Comparison of ENCODE assay signal across 8 cellular contexts in genomic region chr17:7557825-7558543, GRCh38. TPM values are rescaled to one million over a fixed set of nuclear protein-coding genes. Genes with fewer than 3 reads are reported as not detected.
DNase-seq lines count a peak whose midpoint lies in the region; ATAC-seq and TF ChIP-seq lines count a peak whose summit lies in the region.

No MANE protein-coding gene starts in this region.

- TF ChIP-seq CTCF in dorsolateral prefrontal cortex (IDR thresholded peaks at IDR 0.05 in 54 of 56, conservative IDR thresholded peaks at IDR 0.05 in 2 of 56; ENCODE audit: low read depth in 1 of 56, partially characterized antibody in 56 of 56) (peak in 9 of 56 donors; percentile 5 to 35 (median 12)), lower lobe of right lung (IDR thresholded peaks at IDR 0.05) (peak; percentile 10)

- peak overlapping the region in 1 of 3 donors; percentile 43 for H3K27ac Mint-ChIP-seq in CD4-positive, CD25-positive, alpha-beta regulatory T cell

- no peaks in the 10 kb centered on the region for H3K9me3 Mint-ChIP-seq in CD4-positive, CD25-positive, alpha-beta regulatory T cell

- H3K9me3 ChIP-seq in CD4-positive, CD25-positive, alpha-beta regulatory T cell (ENCODE audit: control insufficient read depth in 2 of 2, low read length in 2 of 2) = no peaks in the 10 kb centered on the region
- H3K9me3 ChIP-seq in lower lobe of right lung = no peaks in the 10 kb centered on the region

- H3K36me3 Mint-ChIP-seq in CD4-positive, CD25-positive, alpha-beta regulatory T cell = peaks cover 13% of the 10 kb centered on the region

- intact Hi-C loops in dorsolateral prefrontal cortex (cut with DNase I) = no loop called here
- intact Hi-C loops in lower lobe of right lung (cut with DNase I) = no loop called here

- H3K27me3 Mint-ChIP-seq in CD4-positive, CD25-positive, alpha-beta regulatory T cell = peaks cover 7% of the 10 kb centered on the region

- peak overlapping the region; percentile 51 for H3K27ac ChIP-seq in CD4-positive, CD25-positive, alpha-beta regulatory T cell (ENCODE audit: insufficient read depth, low read length, poor library complexity, severe bottlenecking)
- H3K27ac ChIP-seq in dorsolateral prefrontal cortex (peak overlapping the region in 58 of 59 donors; percentile 68 to 98 (median 94)), lower lobe of right lung (peak overlapping the region; percentile 95), temporal lobe (ENCODE audit: low read depth, low read length) (peak overlapping the region; percentile 95)

- no peak for ATAC-seq in CD4-positive, CD25-positive, alpha-beta regulatory T cell (ENCODE audit: low read depth in 2 of 2)
- ATAC-seq in GM21786 (IDR thresholded peaks at IDR 0.05; ENCODE audit: unreplicated experiment) (peak; percentile 35), lower lobe of right lung (peak; percentile 78 to 82)

- no peaks in the 10 kb centered on the region for H3K27me3 ChIP-seq in CD4-positive, CD25-positive, alpha-beta regulatory T cell (ENCODE audit: control insufficient read depth, insufficient read depth, low read length)
- H3K27me3 ChIP-seq in dorsolateral prefrontal cortex (no peaks in the 10 kb centered on the region), lower lobe of right lung (ENCODE audit: low read depth) (no peaks in the 10 kb centered on the region)

- peaks cover 16 to 64% (median 38%) of the 10 kb centered on the region in 4 donors for H3K4me1 Mint-ChIP-seq in CD4-positive, CD25-positive, alpha-beta regulatory T cell

- peak overlapping the region in 3 of 4 donors; percentile 43 to 93 (median 83) for H3K4me3 Mint-ChIP-seq in CD4-positive, CD25-positive, alpha-beta regulatory T cell

- H3K36me3 ChIP-seq in CD4-positive, CD25-positive, alpha-beta regulatory T cell (ENCODE audit: control insufficient read depth, insufficient read depth, low read length) = peaks cover 2% of the 10 kb centered on the region
- peaks cover 8% of the 10 kb centered on the region for H3K36me3 ChIP-seq in lower lobe of right lung

- peaks cover 41% of the 10 kb centered on the region for H3K4me1 ChIP-seq in CD4-positive, CD25-positive, alpha-beta regulatory T cell (ENCODE audit: control insufficient read depth, insufficient read depth, low read length, poor library complexity, severe bottlenecking)
- H3K4me1 ChIP-seq in lower lobe of right lung = peaks cover 58% of the 10 kb centered on the region

- no peak overlapping the region for H3K4me3 ChIP-seq in CD4-positive, CD25-positive, alpha-beta regulatory T cell (ENCODE audit: low read depth, low read length)
- H3K4me3 ChIP-seq in dorsolateral prefrontal cortex = peak overlapping the region in 54 of 59 donors; percentile 6 to 100 (median 94)
- peak overlapping the region; percentile 94 for H3K4me3 ChIP-seq in lower lobe of right lung

- DNase-seq in CD4-positive, CD25-positive, alpha-beta regulatory T cell = peak in 1 of 3 donors; percentile 42
- DNase-seq in RPMI7951 (ENCODE audit: low read depth) (peak; percentile 55), dorsolateral prefrontal cortex (peak in 9 of 10 donors; percentile 55 to 83 (median 72)), lower lobe of right lung (peak; percentile 96), DMS114 treated with DMSO at 0.1 percent for 48 hours (lab: John Stamatoyannopoulos, UW; ENCODE audit: unreplicated experiment) (no peak)
- no peak for DNase-seq in stimulated activated CD4-positive, alpha-beta T cell treated with anti-CD3 and anti-CD28 coated beads, Interleukin-4, amount 100 ng/mL, for 4 hours

RNA-seq across cellular contexts. Expression of gene TNFSF13, which starts 0.6 kb away (rescaled TPM):
- total RNA-seq in CD4-positive, CD25-positive, alpha-beta regulatory T cell = 1.6 TPM
- polyA plus RNA-seq in CD4-positive, CD25-positive, alpha-beta regulatory T cell = under 1 TPM in 3 of 4 donors, not detected in 1; 0.41 to 0.52 (median 0.44) TPM
- 0.10 and 0.60 TPM in 2 replicates for total RNA-seq in RPMI7951 (2014; rRNA removed; shearing (Covaris generic))
- 10 to 100 TPM in 119 of 120 experiments, 1 to 10 TPM in 1; 9.4 to 59.7 (median 21.7) TPM for total RNA-seq in dorsolateral prefrontal cortex
- 161 TPM for total RNA-seq in lower lobe of right lung
- 0.49 TPM for total RNA-seq in temporal lobe

RNA-seq across cellular contexts. Expression of gene SENP3, which starts 3.7 kb away (rescaled TPM):
- total RNA-seq in CD4-positive, CD25-positive, alpha-beta regulatory T cell = 30.7 TPM
- polyA plus RNA-seq in CD4-positive, CD25-positive, alpha-beta regulatory T cell = 10 to 100 TPM; 10.1 to 16.1 (median 11.8) TPM
- total RNA-seq in RPMI7951 (2014; rRNA removed; shearing (Covaris generic)) = 53.5 and 59.0 TPM in 2 replicates
- total RNA-seq in dorsolateral prefrontal cortex (10 to 100 TPM; 41.4 to 93.2 (median 61.6) TPM), lower lobe of right lung (87.0 TPM), temporal lobe (50.9 TPM)

RNA-seq across cellular contexts. Expression of gene TNFSF12, which starts 9.1 kb away (rescaled TPM):
- 46.9 TPM for total RNA-seq in CD4-positive, CD25-positive, alpha-beta regulatory T cell
- 10 to 100 TPM; 35.5 to 49.6 (median 41.9) TPM for polyA plus RNA-seq in CD4-positive, CD25-positive, alpha-beta regulatory T cell
- total RNA-seq in RPMI7951 (2014; rRNA removed; shearing (Covaris generic)) = 8.8 and 9.2 TPM in 2 replicates
- total RNA-seq in dorsolateral prefrontal cortex (10 to 100 TPM; 25.3 to 97.2 (median 50.2) TPM), lower lobe of right lung (91.3 TPM), temporal lobe (4.7 TPM)

RNA-seq across cellular contexts. Expression of gene CD68, which starts 21.5 kb away (rescaled TPM):
- 0.25 TPM for total RNA-seq in CD4-positive, CD25-positive, alpha-beta regulatory T cell
- polyA plus RNA-seq in CD4-positive, CD25-positive, alpha-beta regulatory T cell = 1 to 10 TPM in 1 of 4 donors, under 1 TPM in 2, not detected in 1; 0.65 to 1.2 (median 0.89) TPM
- total RNA-seq in RPMI7951 (2014; rRNA removed; shearing (Covaris generic)) = 35.3 and 44.1 TPM in 2 replicates
- total RNA-seq in dorsolateral prefrontal cortex (10 to 100 TPM in 94 of 120 experiments, 1 to 10 TPM in 26; 2.6 to 53.1 (median 15.0) TPM), lower lobe of right lung (667 TPM), temporal lobe (0.25 TPM)

RNA-seq across cellular contexts. Expression of gene MPDU1, which starts 25.7 kb away (rescaled TPM):
- 40.0 TPM for total RNA-seq in CD4-positive, CD25-positive, alpha-beta regulatory T cell
- polyA plus RNA-seq in CD4-positive, CD25-positive, alpha-beta regulatory T cell = 10 to 100 TPM; 41.0 to 63.7 (median 48.4) TPM
- 166 and 211 TPM in 2 replicates for total RNA-seq in RPMI7951 (2014; rRNA removed; shearing (Covaris generic))
- total RNA-seq in dorsolateral prefrontal cortex (10 to 100 TPM; 25.1 to 53.7 (median 34.4) TPM), lower lobe of right lung (55.3 TPM), temporal lobe (28.5 TPM)

Comparison
In these comparisons a context has a peak if more than half of its experiments do, and no peak if none do; other contexts are left out.
1. ATAC-seq: peak in GM21786 (single experiment) and lower lobe of right lung (2 of 2); none in CD4-positive, CD25-positive, alpha-beta regulatory T cell (0 of 2).
2. DNase-seq: peak in RPMI7951 (single experiment), dorsolateral prefrontal cortex (9 of 10) and lower lobe of right lung (single experiment); none in DMS114 treated with DMSO at 0.1 percent for 48 hours (single experiment) and stimulated activated CD4-positive, alpha-beta T cell treated with anti-CD3 and anti-CD28 coated beads, Interleukin-4, amount 100 ng/mL, for 4 hours (0 of 2).
3. Peak in every context shown above with its lines, with median percentiles within 50 percentile points of each other: H3K27ac ChIP-seq.